In genomic region chr2:54084600-54084999, GRCh38 we compare ENCODE assay signal across 9 cellular contexts. TPM values are rescaled to one million over a fixed set of nuclear protein-coding genes. Genes with fewer than 3 reads are reported as not detected.
DNase-seq lines count a peak whose midpoint lies in the region; ATAC-seq, FAIRE-seq and TF ChIP-seq lines count a peak whose summit lies in the region.
"Had no signal": no experiment of that assay in that cellular context is flagged by ENCODE, and none has a peak within 500 bp of the region (broad histone marks: within the 10 kb centered on the region; RNA-seq: fewer than 3 reads in every experiment).

No MANE protein-coding gene starts in this region.

- no peak for TF ChIP-seq POLR2A in GM12891 (IDR thresholded peaks at IDR 0.05; ENCODE audit: low read depth, low read length)

- peaks cover 4% of the 10 kb centered on the region for H3K4me1 Mint-ChIP-seq in chondrocyte (ENCODE audit: low read depth)
- peaks cover 19% of the 10 kb centered on the region for H3K4me1 Mint-ChIP-seq in stimulated activated naive CD8-positive, alpha-beta T cell treated with anti-CD3 and anti-CD28 coated beads, Interleukin-15, amount 100 ng/mL, for 72 hours

- FAIRE-seq in GM12891 (lab: Jason Lieb, UNC): no peak

- TF ChIP-seq CTCF in chondrocyte (IDR thresholded peaks at IDR 0.05): peak; percentile 71

- ATAC-seq in left lobe of liver: peak; percentile 44
- no peak for ATAC-seq in stimulated activated naive CD8-positive, alpha-beta T cell treated with anti-CD3 and anti-CD28 coated beads, Interleukin-15, amount 100 ng/mL, for 72 hours

- no peaks in the 10 kb centered on the region for H3K9me3 Mint-ChIP-seq in chondrocyte (ENCODE audit: low read depth)
- H3K9me3 Mint-ChIP-seq in stimulated activated naive CD8-positive, alpha-beta T cell treated with anti-CD3 and anti-CD28 coated beads, Interleukin-15, amount 100 ng/mL, for 72 hours: no peaks in the 10 kb centered on the region

- no peaks in the 10 kb centered on the region for H3K27me3 Mint-ChIP-seq in chondrocyte (ENCODE audit: low read depth)
- H3K27me3 Mint-ChIP-seq in stimulated activated naive CD8-positive, alpha-beta T cell treated with anti-CD3 and anti-CD28 coated beads, Interleukin-15, amount 100 ng/mL, for 72 hours: no peaks in the 10 kb centered on the region

- H3K4me3 Mint-ChIP-seq in chondrocyte (ENCODE audit: unreplicated experiment): no peak overlapping the region
- no peak overlapping the region for H3K4me3 Mint-ChIP-seq in stimulated activated naive CD8-positive, alpha-beta T cell treated with anti-CD3 and anti-CD28 coated beads, Interleukin-15, amount 100 ng/mL, for 72 hours

- no peak overlapping the region for H3K27ac Mint-ChIP-seq in chondrocyte (ENCODE audit: unreplicated experiment)
- H3K27ac Mint-ChIP-seq in stimulated activated naive CD8-positive, alpha-beta T cell treated with anti-CD3 and anti-CD28 coated beads, Interleukin-15, amount 100 ng/mL, for 72 hours: no peak overlapping the region

- no peaks in the 10 kb centered on the region for H3K36me3 Mint-ChIP-seq in chondrocyte (ENCODE audit: low read depth)

- peak; percentile 34 for DNase-seq in AG20443 (ENCODE audit: low spot score)
- DNase-seq in LHCN-M2 (ENCODE audit: low read depth): peak; percentile 37
- DNase-seq in chondrocyte (ENCODE audit: low spot score): no peak
- DNase-seq in left lobe of liver (ENCODE audit: low spot score): no peak
- no peak for DNase-seq in GM12891 (ENCODE audit: insufficient read length, low spot score)
- no peak for DNase-seq in NCI-H2107 treated with DMSO at 0.1 percent for 48 hours (lab: John Stamatoyannopoulos, UW; ENCODE audit: unreplicated experiment)
- DNase-seq in GM19240 (ENCODE audit: insufficient read length, low spot score): no peak
- no peak for DNase-seq in stimulated activated naive CD8-positive, alpha-beta T cell treated with anti-CD3 and anti-CD28 coated beads, Interleukin-15, amount 100 ng/mL, for 72 hours
- DNase-seq: activated CD4-positive, CD25-positive, alpha-beta regulatory T cell treated with anti-CD3 and anti-CD28 coated beads, Interleukin-2, amount 50 U/mL, for 72 hours had no signal

TF ChIP-seq in GM12891, 5 proteins besides CTCF, POLR2A, EP300 and RAD21:
- no peak for TF ChIP-seq SPI1 (IDR thresholded peaks at IDR 0.05; ENCODE audit: low read depth, low read length)
- no peak for TF ChIP-seq POU2F2 (IDR thresholded peaks at IDR 0.05; ENCODE audit: low read depth, low read length)
- TF ChIP-seq TAF1 (IDR thresholded peaks at IDR 0.05; ENCODE audit: low read depth, low read length): no peak
- no peak for TF ChIP-seq PAX5 (IDR thresholded peaks at IDR 0.05; ENCODE audit: insufficient read depth, low read length, severe bottlenecking)

RNA-seq across cellular contexts. Expression of gene ACYP2, which starts 30.8 kb away (rescaled TPM):
- total RNA-seq in LHCN-M2 (2014; rRNA removed) (13.3 and 16.9 TPM in 2 replicates), chondrocyte (6.5 to 9.1 TPM (median 7.7 TPM) in 3 replicates), left lobe of liver (20.4 TPM)
- 18.9 TPM for polyA plus RNA-seq in LHCN-M2 (2012)
- polyA plus RNA-seq in GM12891 (2012; ENCODE audit: low read depth, missing spikeins): 10.7 TPM

Comparison
In these comparisons a context has a peak if more than half of its experiments do, and no peak if none do; other contexts are left out.
1. DNase-seq: peak in AG20443 (single experiment) and LHCN-M2 (single experiment); none in chondrocyte (single experiment), left lobe of liver (single experiment), GM12891 (single experiment), NCI-H2107 treated with DMSO at 0.1 percent for 48 hours (single experiment), GM19240 (single experiment) and stimulated activated naive CD8-positive, alpha-beta T cell treated with anti-CD3 and anti-CD28 coated beads, Interleukin-15, amount 100 ng/mL, for 72 hours (0 of 2).